Comparison of ENCODE assay signal across 18 cellular contexts in genomic region chr11:73095613-73096012, GRCh38. TPM values are rescaled to one million over a fixed set of nuclear protein-coding genes. Genes with fewer than 3 reads are reported as not detected.
A peak's percentile ranks its signal among the peaks of the same experiment; 100 is the strongest.
DNase-seq lines count a peak whose midpoint lies in the region; ATAC-seq and TF ChIP-seq lines count a peak whose summit lies in the region.
"Had no signal": no experiment of that assay in that cellular context is flagged by ENCODE, and none has a peak within 500 bp of the region (broad histone marks: within the 10 kb centered on the region; RNA-seq: fewer than 3 reads in every experiment).

No MANE protein-coding gene starts in this region.

- H3K27ac ChIP-seq in upper lobe of right lung (no peak overlapping the region), SJCRH30 (no peak overlapping the region)
- H3K27ac ChIP-seq: A549, GM23248, Peyer's patch had no signal

- H3K36me3 Mint-ChIP-seq in activated CD4-positive, alpha-beta T cell treated with anti-CD3 and anti-CD28 coated beads, Interleukin-2, amount 10 ng/mL, durations not matched to agents 7 days and 5 days (ENCODE audit: low read depth) = peaks cover 23% of the 10 kb centered on the region
- H3K36me3 Mint-ChIP-seq in nephron (ENCODE audit: low read depth) = peaks cover 25% of the 10 kb centered on the region

- peaks cover 7% of the 10 kb centered on the region for H3K4me1 Mint-ChIP-seq in activated CD4-positive, alpha-beta T cell treated with anti-CD3 and anti-CD28 coated beads, Interleukin-2, amount 10 ng/mL, durations not matched to agents 7 days and 5 days
- peaks cover 11% of the 10 kb centered on the region for H3K4me1 Mint-ChIP-seq in nephron

- H3K27me3 Mint-ChIP-seq in activated CD4-positive, alpha-beta T cell treated with anti-CD3 and anti-CD28 coated beads, Interleukin-2, amount 10 ng/mL, durations not matched to agents 7 days and 5 days = no peaks in the 10 kb centered on the region
- H3K27me3 Mint-ChIP-seq in nephron (ENCODE audit: low read depth) = no peaks in the 10 kb centered on the region

- no peak for TF ChIP-seq CTCF in nephron (IDR thresholded peaks at IDR 0.05; ENCODE audit: unreplicated experiment in 3 of 3)
- TF ChIP-seq CTCF in upper lobe of right lung (IDR thresholded peaks at IDR 0.05) = no peak

- H3K27me3 ChIP-seq in upper lobe of right lung (no peaks in the 10 kb centered on the region), SJCRH30 (no peaks in the 10 kb centered on the region)
- H3K27me3 ChIP-seq: Peyer's patch had no signal

- CTCF ChIA-PET in activated CD4-positive, alpha-beta T cell treated with anti-CD3 and anti-CD28 coated beads, Interleukin-2, amount 10 ng/mL, durations not matched to agents 7 days and 5 days (lab: Charles Lee) = no interaction called here

- peak; percentile 28 for ATAC-seq in upper lobe of right lung
- ATAC-seq in GM21717 (IDR thresholded peaks at IDR 0.05; ENCODE audit: unreplicated experiment) = no peak
- ATAC-seq: A549 had no signal

- H3K9me3 ChIP-seq in upper lobe of right lung (no peaks in the 10 kb centered on the region), SJCRH30 (replicated peaks) (no peaks in the 10 kb centered on the region)
- H3K9me3 ChIP-seq: A549, Peyer's patch had no signal

- H3K4me1 ChIP-seq in upper lobe of right lung (peaks cover 17% of the 10 kb centered on the region), SJCRH30 (no peaks in the 10 kb centered on the region)
- H3K4me1 ChIP-seq: A549, Peyer's patch had no signal

- intact Hi-C loops in upper lobe of right lung (cut with DNase I) = no loop called here

- H3K4me3 ChIP-seq in upper lobe of right lung (no peak overlapping the region), SJCRH30 (no peak overlapping the region)
- H3K4me3 ChIP-seq: A549, GM23248, Peyer's patch had no signal

- POLR2A ChIA-PET in activated CD4-positive, alpha-beta T cell treated with anti-CD3 and anti-CD28 coated beads, Interleukin-2, amount 10 ng/mL, durations not matched to agents 7 days and 5 days (lab: Charles Lee) = no interaction called here

- H3K4me3 Mint-ChIP-seq in activated CD4-positive, alpha-beta T cell treated with anti-CD3 and anti-CD28 coated beads, Interleukin-2, amount 10 ng/mL, durations not matched to agents 7 days and 5 days = no peak overlapping the region
- peak overlapping the region in 2 of 3 experiments; percentile 0 to 6 for H3K4me3 Mint-ChIP-seq in nephron
- H3K4me3 Mint-ChIP-seq: immature natural killer cell had no signal

- no peak for DNase-seq in activated CD4-positive, alpha-beta T cell treated with anti-CD3 and anti-CD28 coated beads, Interleukin-2, amount 10 ng/mL, durations not matched to agents 7 days and 5 days
- DNase-seq in activated CD4-positive, alpha-beta T cell treated with anti-CD3 and anti-CD28 coated beads, Interleukin-2, amount 50 U/mL, for 1 hour = no peak
- DNase-seq in globus pallidus (ENCODE audit: low spot score) (peak; percentile 53), upper lobe of right lung (no peak), cerebellar nuclear complex (lab: John Stamatoyannopoulos, UW) (no peak), SJCRH30 (no peak)
- DNase-seq: GM23248; immature natural killer cell; KG1; NCI-H1436; NCI-H510A; Peyer's patch; retina; stimulated activated CD4-positive, alpha-beta T cell treated with anti-CD3 and anti-CD28 coated beads, Interleukin-4, amount 100 ng/mL, for 4 hours; stimulated activated naive CD4-positive, alpha-beta T cell had no signal

- H3K36me3 ChIP-seq in upper lobe of right lung (no peaks in the 10 kb centered on the region), SJCRH30 (no peaks in the 10 kb centered on the region)
- H3K36me3 ChIP-seq: Peyer's patch had no signal

- no peaks in the 10 kb centered on the region for H3K9me3 Mint-ChIP-seq in activated CD4-positive, alpha-beta T cell treated with anti-CD3 and anti-CD28 coated beads, Interleukin-2, amount 10 ng/mL, durations not matched to agents 7 days and 5 days
- H3K9me3 Mint-ChIP-seq in nephron = no peaks in the 10 kb centered on the region
- H3K9me3 Mint-ChIP-seq: immature natural killer cell had no signal

- peak overlapping the region; percentile 15 for H3K27ac Mint-ChIP-seq in activated CD4-positive, alpha-beta T cell treated with anti-CD3 and anti-CD28 coated beads, Interleukin-2, amount 10 ng/mL, durations not matched to agents 7 days and 5 days
- H3K27ac Mint-ChIP-seq in nephron = peak overlapping the region; percentile 87 to 97 (median 94)

RNA-seq across cellular contexts. Expression of gene FCHSD2, which starts 46.5 kb away (rescaled TPM):
- 10 to 100 TPM; 52.8 to 57.2 TPM for total RNA-seq in activated CD4-positive, alpha-beta T cell treated with anti-CD3 and anti-CD28 coated beads, Interleukin-2, amount 10 ng/mL, durations not matched to agents 7 days and 5 days
- total RNA-seq in upper lobe of right lung = 71.2 TPM
- 8.9 and 9.8 TPM in 2 replicates for total RNA-seq in SJCRH30 (2014; rRNA removed; shearing (Covaris generic))
